Comparison of ENCODE assay signal across 8 cellular contexts in genomic region chr19:34255546-34255945, GRCh38. TPM values are rescaled to one million over a fixed set of nuclear protein-coding genes. Genes with fewer than 3 reads are reported as not detected.
DNase-seq lines count a peak whose midpoint lies in the region; ATAC-seq lines count a peak whose summit lies in the region.
"Had no signal": no experiment of that assay in that cellular context is flagged by ENCODE, and none has a peak within 500 bp of the region (broad histone marks: within the 10 kb centered on the region; RNA-seq: fewer than 3 reads in every experiment).

No MANE protein-coding gene starts in this region.

- H3K27ac ChIP-seq in HUES48 (ENCODE audit: low read depth, low read length) = no peak overlapping the region

- no peaks in the 10 kb centered on the region for H3K27me3 ChIP-seq in HUES48 (ENCODE audit: control insufficient read depth, insufficient read depth, low read length)

- peaks cover 7% of the 10 kb centered on the region for H3K4me1 ChIP-seq in HUES48 (ENCODE audit: control insufficient read depth, insufficient read depth, low read length)

- no peaks in the 10 kb centered on the region for H3K9me3 ChIP-seq in HUES48 (ENCODE audit: control insufficient read depth, insufficient read depth, low read length)

- DNase-seq in immature natural killer cell = no peak
- no peak for DNase-seq in stimulated activated naive CD8-positive, alpha-beta T cell treated with anti-CD3 and anti-CD28 coated beads, Interleukin-15, amount 100 ng/mL, for 72 hours

- H3K9me3 Mint-ChIP-seq in activated T-helper 17 cell treated with anti-CD3 and anti-CD28 coated beads, Interleukin-2, amount 50 U/mL, for 72 hours = no peaks in the 10 kb centered on the region
- H3K9me3 Mint-ChIP-seq in immature natural killer cell = no peaks in the 10 kb centered on the region
- no peaks in the 10 kb centered on the region for H3K9me3 Mint-ChIP-seq in stimulated activated naive CD8-positive, alpha-beta T cell treated with anti-CD3 and anti-CD28 coated beads, Interleukin-15, amount 100 ng/mL, for 72 hours
- H3K9me3 Mint-ChIP-seq: dendritic cell treated with granulocyte-macrophage colony-stimulating factor and Interleukin-4, amounts not matched to agents 40 ng/mL and 50 ng/mL, for 4 days had no signal

- H3K27me3 Mint-ChIP-seq in activated T-helper 17 cell treated with anti-CD3 and anti-CD28 coated beads, Interleukin-2, amount 50 U/mL, for 72 hours = no peaks in the 10 kb centered on the region
- peaks cover 0 to 12% (median 6%) of the 10 kb centered on the region in 3 donors for H3K27me3 Mint-ChIP-seq in immature natural killer cell (ENCODE audit: low read depth in 3 of 3)
- H3K27me3 Mint-ChIP-seq in stimulated activated naive CD8-positive, alpha-beta T cell treated with anti-CD3 and anti-CD28 coated beads, Interleukin-15, amount 100 ng/mL, for 72 hours = no peaks in the 10 kb centered on the region

- no peaks in the 10 kb centered on the region for H3K36me3 ChIP-seq in HUES48 (ENCODE audit: control insufficient read depth, insufficient read depth, low read length)

- H3K4me3 ChIP-seq in HUES48 (ENCODE audit: low read depth, low read length) = peak overlapping the region; percentile 76

- ATAC-seq in activated T-helper 17 cell treated with anti-CD3 and anti-CD28 coated beads, Interleukin-2, amount 50 U/mL, for 72 hours (replicated peaks) = no peak
- ATAC-seq in stimulated activated naive CD8-positive, alpha-beta T cell treated with anti-CD3 and anti-CD28 coated beads, Interleukin-15, amount 100 ng/mL, for 72 hours = no peak
- ATAC-seq in HG03571 (IDR thresholded peaks at IDR 0.05; ENCODE audit: unreplicated experiment) (no peak), GM18873 (IDR thresholded peaks at IDR 0.05; ENCODE audit: low FRiP score, unreplicated experiment) (no peak), HG02885 (IDR thresholded peaks at IDR 0.05; ENCODE audit: poor library complexity, unreplicated experiment) (no peak)

- peak overlapping the region; percentile 73 for H3K4me3 Mint-ChIP-seq in activated T-helper 17 cell treated with anti-CD3 and anti-CD28 coated beads, Interleukin-2, amount 50 U/mL, for 72 hours
- peak overlapping the region; percentile 83 to 91 (median 85) for H3K4me3 Mint-ChIP-seq in immature natural killer cell
- H3K4me3 Mint-ChIP-seq in stimulated activated naive CD8-positive, alpha-beta T cell treated with anti-CD3 and anti-CD28 coated beads, Interleukin-15, amount 100 ng/mL, for 72 hours = peak overlapping the region; percentile 70 to 74

- H3K27ac Mint-ChIP-seq in activated T-helper 17 cell treated with anti-CD3 and anti-CD28 coated beads, Interleukin-2, amount 50 U/mL, for 72 hours = peak overlapping the region; percentile 52
- H3K27ac Mint-ChIP-seq in immature natural killer cell = peak overlapping the region; percentile 26 to 91 (median 82)
- H3K27ac Mint-ChIP-seq in stimulated activated naive CD8-positive, alpha-beta T cell treated with anti-CD3 and anti-CD28 coated beads, Interleukin-15, amount 100 ng/mL, for 72 hours = peak overlapping the region in 1 of 2 donors; percentile 62
- H3K27ac Mint-ChIP-seq: dendritic cell treated with granulocyte-macrophage colony-stimulating factor and Interleukin-4, amounts not matched to agents 40 ng/mL and 50 ng/mL, for 4 days had no signal

- H3K36me3 Mint-ChIP-seq in activated T-helper 17 cell treated with anti-CD3 and anti-CD28 coated beads, Interleukin-2, amount 50 U/mL, for 72 hours (ENCODE audit: low read depth) = peaks cover 5% of the 10 kb centered on the region
- no peaks in the 10 kb centered on the region for H3K36me3 Mint-ChIP-seq in immature natural killer cell

- H3K9ac ChIP-seq in HUES48 (ENCODE audit: low read depth, low read length) = 0 out of 2 replicates have a peak overlapping the region, but pooled peaks have one; percentile 78

- H3K4me1 Mint-ChIP-seq in activated T-helper 17 cell treated with anti-CD3 and anti-CD28 coated beads, Interleukin-2, amount 50 U/mL, for 72 hours = peaks cover 20% of the 10 kb centered on the region
- peaks cover 14 to 32% of the 10 kb centered on the region in 2 donors for H3K4me1 Mint-ChIP-seq in immature natural killer cell
- H3K4me1 Mint-ChIP-seq in stimulated activated naive CD8-positive, alpha-beta T cell treated with anti-CD3 and anti-CD28 coated beads, Interleukin-15, amount 100 ng/mL, for 72 hours = peaks cover 46% of the 10 kb centered on the region

RNA-seq across cellular contexts. Expression of gene GARRE1, which starts 1.2 kb away (rescaled TPM):
- 10 to 100 TPM; 13.6 to 22.2 TPM for total RNA-seq in activated T-helper 17 cell treated with anti-CD3 and anti-CD28 coated beads, Interleukin-2, amount 50 U/mL, for 72 hours
- polyA plus RNA-seq in immature natural killer cell = 1 to 10 TPM in 2 of 3 donors, under 1 TPM in 1; 0.93 to 4.0 (median 2.7) TPM
